19 cellular contexts compared by ENCODE assay signal in genomic region chr1:222418654-222419053, GRCh38.
DNase-seq lines count a peak whose midpoint lies in the region; ATAC-seq, FAIRE-seq and TF ChIP-seq lines count a peak whose summit lies in the region.
"Had no signal": no experiment of that assay in that cellular context is flagged by ENCODE, and none has a peak within 500 bp of the region (broad histone marks: within the 10 kb centered on the region; RNA-seq: fewer than 3 reads in every experiment).

No MANE protein-coding gene starts in this region.

- H3K27me3 ChIP-seq in HepG2 (ENCODE audit: control insufficient read depth in 1 of 2, insufficient read depth in 2 of 2, low read length in 2 of 2) (no peaks in the 10 kb centered on the region), right lobe of liver (no peaks in the 10 kb centered on the region), small intestine (ENCODE audit: control insufficient read depth in 2 of 2, insufficient read depth in 2 of 2, low read length in 2 of 2) (no peaks in the 10 kb centered on the region)

- no peak for DNase-seq in HepG2 (ENCODE audit: low spot score)
- no peak for DNase-seq in right lobe of liver
- no peak for DNase-seq in naive thymus-derived CD8-positive, alpha-beta T cell
- no peak for DNase-seq in small intestine
- DNase-seq in NCI-H82 (lab: John Stamatoyannopoulos, UW), result no peak
- DNase-seq: AML-193, DMS153, DMS79, GDM1, GOT3, H7, HFFc6 had no signal

- H2AFZ ChIP-seq in HepG2 (ENCODE audit: low read length), result no peak overlapping the region

- in situ Hi-C loops in HepG2 (cut with HindIII; ENCODE audit: extremely low pct_ligation_motif_present, low pct_unique_long_range_greater_than_20kb), result no loop called here

- H3K4me1 Mint-ChIP-seq in activated T-helper 17 cell treated with anti-CD3 and anti-CD28 coated beads, Interleukin-2, amount 50 U/mL, for 72 hours, result peaks cover 58% of the 10 kb centered on the region
- H3K4me1 Mint-ChIP-seq in naive thymus-derived CD8-positive, alpha-beta T cell, result peaks cover 40 to 88% (median 69%) of the 10 kb centered on the region in 4 donors

- H3K27me3 Mint-ChIP-seq in activated T-helper 17 cell treated with anti-CD3 and anti-CD28 coated beads, Interleukin-2, amount 50 U/mL, for 72 hours, result no peaks in the 10 kb centered on the region
- no peaks in the 10 kb centered on the region for H3K27me3 Mint-ChIP-seq in naive thymus-derived CD8-positive, alpha-beta T cell

- no TSS peak for BruUV-seq in HepG2 (replicated peaks; lab: Mats Ljungman, UMichigan)

- intact Hi-C loops in HepG2 (cut with micrococcal nuclease; ENCODE audit: unreplicated experiment), result loop anchor here (5.0 kb wide), 1 partner anchor 1356 kb away; no protein-coding TSS in a partner anchor
- intact Hi-C loops in right lobe of liver (cut with DNase I), result no loop called here

- H3K36me3 ChIP-seq in HepG2 (replicated peaks in 1 of 2; ENCODE audit: control insufficient read depth in 1 of 2, insufficient read depth in 2 of 2, low read length in 2 of 2) (no peaks in the 10 kb centered on the region), right lobe of liver (no peaks in the 10 kb centered on the region), small intestine (ENCODE audit: control insufficient read depth in 2 of 2, insufficient read depth in 2 of 2, low read length in 2 of 2) (no peaks in the 10 kb centered on the region)

- TF ChIP-seq RAD21 in HepG2 (CRISPR knock-in tag; IDR thresholded peaks at IDR 0.05), result no peak

- H3K4me1 ChIP-seq in HepG2 (ENCODE audit: insufficient read depth, low read length), result no peaks in the 10 kb centered on the region
- H3K4me1 ChIP-seq in right lobe of liver, result no peaks in the 10 kb centered on the region
- no peaks in the 10 kb centered on the region for H3K4me1 ChIP-seq in small intestine (ENCODE audit: control insufficient read depth in 2 of 2, insufficient read depth in 1 of 2, low read depth in 1 of 2, low read length in 1 of 2)
- H3K4me1 ChIP-seq: A549 had no signal

- H3K79me2 ChIP-seq in HepG2 (ENCODE audit: insufficient read depth, low read length), result no peaks in the 10 kb centered on the region

- TF ChIP-seq EP300 in HepG2 (IDR thresholded peaks at IDR 0.05; ENCODE audit: low read depth in 2 of 2, low read length in 2 of 2) (no peak), HepG2 (CRISPR knock-in tag; IDR thresholded peaks at IDR 0.05; ENCODE audit: borderline replicate concordance) (no peak)

- no peak for FAIRE-seq in HepG2 (lab: Jason Lieb, UNC)
- FAIRE-seq in small intestine (lab: Jason Lieb, UNC), result no peak
- FAIRE-seq: A549 had no signal

- WGBS in HepG2 (ENCODE audit: low lambda C conversion rate), result 0% methylated on average over 1 of the region's 1 CpG
- WGBS in right lobe of liver (ENCODE audit: insufficient coverage, low coverage, low lambda C conversion rate, missing lambda C conversion rate), result 43% methylated on average over 1 of the region's 1 CpG
- 52 to 72% (median 64%) methylated on average over 1 of the region's 1 CpG for WGBS in small intestine, 3 donors

- no peak for TF ChIP-seq POLR2A in HepG2 (IDR thresholded peaks at IDR 0.05; ENCODE audit: insufficient read depth in 1 of 2, low read depth in 2 of 2, low read length in 2 of 2)
- TF ChIP-seq POLR2A in right lobe of liver (IDR thresholded peaks at IDR 0.05), result no peak

- POLR2A ChIA-PET in HepG2 (lab: Yijun Ruan, JAX), result no interaction called here
- POLR2A ChIA-PET in naive thymus-derived CD8-positive, alpha-beta T cell (lab: Charles Lee), result interaction anchor here (2.0 kb wide), 1 partner anchor 678 kb away, joined by 4 read pairs; no protein-coding TSS in a partner anchor

- H3K4me3 ChIP-seq in HepG2 (replicated peaks in 1 of 3; ENCODE audit: insufficient read depth in 1 of 3, low read depth in 2 of 3, low read length in 3 of 3) (no peak overlapping the region), right lobe of liver (no peak overlapping the region), small intestine (ENCODE audit: low read depth in 1 of 2, low read length in 2 of 2) (no peak overlapping the region)
- H3K4me3 ChIP-seq: A549 had no signal

- no peak overlapping the region for H3K4me2 ChIP-seq in HepG2 (ENCODE audit: low read depth, low read length)
- H3K4me2 ChIP-seq: A549, KMS-11 had no signal

- H3K36me3 Mint-ChIP-seq in activated T-helper 17 cell treated with anti-CD3 and anti-CD28 coated beads, Interleukin-2, amount 50 U/mL, for 72 hours (ENCODE audit: low read depth), result no peaks in the 10 kb centered on the region
- H3K36me3 Mint-ChIP-seq in naive thymus-derived CD8-positive, alpha-beta T cell, result peaks cover 0 to 44% (median 27%) of the 10 kb centered on the region in 3 donors

- H4K20me1 ChIP-seq in HepG2 (ENCODE audit: insufficient read depth, low read length), result no peaks in the 10 kb centered on the region

- CTCF ChIA-PET in HepG2 (lab: Yijun Ruan, JAX; ENCODE audit: low intra/inter-chr PET ratio, low total read pairs), result no interaction called here

- H3K4me3 Mint-ChIP-seq in activated T-helper 17 cell treated with anti-CD3 and anti-CD28 coated beads, Interleukin-2, amount 50 U/mL, for 72 hours, result peak overlapping the region; percentile 5
- H3K4me3 Mint-ChIP-seq in naive thymus-derived CD8-positive, alpha-beta T cell, result peak overlapping the region in 3 of 10 donors; percentile 27 to 57 (median 51)
- H3K4me3 Mint-ChIP-seq: HFFc6 had no signal

- peaks cover 18% of the 10 kb centered on the region for H3K9me3 Mint-ChIP-seq in activated T-helper 17 cell treated with anti-CD3 and anti-CD28 coated beads, Interleukin-2, amount 50 U/mL, for 72 hours
- peaks cover 0 to 24% (median 18%) of the 10 kb centered on the region in 9 donors for H3K9me3 Mint-ChIP-seq in naive thymus-derived CD8-positive, alpha-beta T cell
- H3K9me3 Mint-ChIP-seq: HFFc6 had no signal

- H3K27ac ChIP-seq in HepG2 (ENCODE audit: extremely low read length, insufficient read depth, low read length), result no peak overlapping the region
- no peak overlapping the region for H3K27ac ChIP-seq in right lobe of liver
- H3K27ac ChIP-seq in small intestine (ENCODE audit: low read depth in 1 of 2, low read length in 1 of 2), result no peak overlapping the region
- H3K27ac ChIP-seq: 22Rv1, A549, C4-2B, KMS-11 had no signal

- H3K9me3 ChIP-seq in HepG2 (ENCODE audit: low read length), result no peaks in the 10 kb centered on the region
- H3K9me3 ChIP-seq in right lobe of liver, result no peaks in the 10 kb centered on the region
- H3K9me3 ChIP-seq in small intestine (ENCODE audit: control insufficient read depth, low read depth), result no peaks in the 10 kb centered on the region
- H3K9me3 ChIP-seq: A549 had no signal

- no peak overlapping the region for H3K27ac Mint-ChIP-seq in activated T-helper 17 cell treated with anti-CD3 and anti-CD28 coated beads, Interleukin-2, amount 50 U/mL, for 72 hours
- H3K27ac Mint-ChIP-seq in naive thymus-derived CD8-positive, alpha-beta T cell, result peak overlapping the region in 9 of 10 donors; percentile 29 to 95 (median 92)
- H3K27ac Mint-ChIP-seq: HFFc6 had no signal

- H3K9ac ChIP-seq in HepG2 (ENCODE audit: insufficient read depth, low read depth, low read length), result no peak overlapping the region
- H3K9ac ChIP-seq: KMS-11 had no signal

- TF ChIP-seq CTCF in HepG2 (CRISPR knock-in tag; IDR thresholded peaks at IDR 0.05) (no peak), right lobe of liver (IDR thresholded peaks at IDR 0.05) (no peak)

- ATAC-seq in HepG2 (no peak), right lobe of liver (no peak), HG02610 (IDR thresholded peaks at IDR 0.05; ENCODE audit: unreplicated experiment) (no peak)
- no peak for ATAC-seq in activated T-helper 17 cell treated with anti-CD3 and anti-CD28 coated beads, Interleukin-2, amount 50 U/mL, for 72 hours (replicated peaks)
- ATAC-seq in naive thymus-derived CD8-positive, alpha-beta T cell, result no peak
- ATAC-seq: A549, HCT116 had no signal

TF ChIP-seq in HepG2, 621 proteins besides CTCF, POLR2A, EP300 and RAD21:
- TF ChIP-seq ZNF468 (CRISPR knock-in tag; IDR thresholded peaks at IDR 0.05) (no peak), CREB1 (IDR thresholded peaks at IDR 0.05) (0 out of 2 replicates have a peak, but pooled peaks have one; percentile 19), CREB1 (CRISPR knock-in tag; IDR thresholded peaks at IDR 0.05) (no peak)
